ENCODE assay signal across 8 cellular contexts in genomic region chr1:77977989-77978292, GRCh38. TPM values are rescaled to one million over a fixed set of nuclear protein-coding genes. Genes with fewer than 3 reads are reported as not detected.
A peak's percentile ranks its signal among the peaks of the same experiment; 100 is the strongest.
DNase-seq lines count a peak whose midpoint lies in the region; ATAC-seq and TF ChIP-seq lines count a peak whose summit lies in the region.

No MANE protein-coding gene starts in this region.

- H3K4me1 Mint-ChIP-seq in Caco-2 (ENCODE audit: low read depth, unreplicated experiment) = no peaks in the 10 kb centered on the region
- peaks cover 16 to 57% (median 50%) of the 10 kb centered on the region in 4 donors for H3K4me1 Mint-ChIP-seq in naive thymus-derived CD8-positive, alpha-beta T cell

- H3K27me3 ChIP-seq in Caco-2 (replicated peaks; ENCODE audit: control insufficient read depth, insufficient read depth, low read length) = no peaks in the 10 kb centered on the region
- H3K27me3 ChIP-seq in parathyroid adenoma (ENCODE audit: control insufficient read depth, insufficient read depth, low read length) = no peaks in the 10 kb centered on the region

- peak overlapping the region; percentile 91 for H3K27ac ChIP-seq in parathyroid adenoma

- H3K9me3 ChIP-seq in Caco-2 = no peaks in the 10 kb centered on the region
- no peaks in the 10 kb centered on the region for H3K9me3 ChIP-seq in parathyroid adenoma (ENCODE audit: control insufficient read depth, low read length)

- peaks cover 20% of the 10 kb centered on the region for H3K79me2 ChIP-seq in parathyroid adenoma

- POLR2A ChIA-PET in Caco-2 (lab: Charles Lee) = interaction anchor here (1.0 to 1.9 kb wide), 2 partner anchors 27 to 338 kb away, joined by 4 to 25 read pairs; partner anchors contain the start of gene DNAJB4
- POLR2A ChIA-PET in naive thymus-derived CD8-positive, alpha-beta T cell (lab: Charles Lee) = interaction anchor here (0.6 to 2.9 kb wide), 12 partner anchors 10 to 295 kb away, joined by 3 to 104 read pairs (median 6); partner anchors contain the start of genes DNAJB4, MIGA1, USP33 and ZZZ3

- H3K27me3 Mint-ChIP-seq in Caco-2 (ENCODE audit: insufficient read depth, unreplicated experiment) = no peaks in the 10 kb centered on the region
- no peaks in the 10 kb centered on the region for H3K27me3 Mint-ChIP-seq in naive thymus-derived CD8-positive, alpha-beta T cell

- peak overlapping the region; percentile 90 for H2AFZ ChIP-seq in parathyroid adenoma

- H3K4me3 ChIP-seq in Caco-2 (ENCODE audit: low read depth, low read length) = peak overlapping the region; percentile 89
- peak overlapping the region; percentile 82 for H3K4me3 ChIP-seq in LNCaP clone FGC (ENCODE audit: low read depth, low read length)
- peak overlapping the region; percentile 91 for H3K4me3 ChIP-seq in epithelial cell of esophagus (ENCODE audit: low read length)
- peak overlapping the region; percentile 94 for H3K4me3 ChIP-seq in parathyroid adenoma (ENCODE audit: low read depth, low read length)

- DNase-seq in Caco-2 (no peak), LNCaP clone FGC (ENCODE audit: low read depth) (no peak), epithelial cell of esophagus (ENCODE audit: low read depth) (no peak), NCI-H1105 (lab: John Stamatoyannopoulos, UW) (no peak), SKM-1 treated with dmso at 0.1 percent for 144 hours (lab: John Stamatoyannopoulos, UW; ENCODE audit: unreplicated experiment) (no peak)
- no peak for DNase-seq in naive thymus-derived CD8-positive, alpha-beta T cell

- peaks cover 33% of the 10 kb centered on the region for H3K36me3 Mint-ChIP-seq in Caco-2 (ENCODE audit: insufficient read depth, unreplicated experiment)
- peaks cover 0 to 34% (median 5%) of the 10 kb centered on the region in 3 donors for H3K36me3 Mint-ChIP-seq in naive thymus-derived CD8-positive, alpha-beta T cell

- TF ChIP-seq CTCF in Caco-2 (IDR thresholded peaks at IDR 0.05; ENCODE audit: insufficient read depth in 1 of 2, low read depth in 1 of 2, low read length in 1 of 2, severe bottlenecking in 1 of 2, unreplicated experiment in 1 of 2) (no peak), LNCaP clone FGC (IDR thresholded peaks at IDR 0.05; ENCODE audit: control insufficient read depth, extremely low read depth, insufficient read depth) (no peak), epithelial cell of esophagus (IDR thresholded peaks at IDR 0.05; ENCODE audit: insufficient read depth, low read depth, low read length, missing control alignments) (no peak), parathyroid adenoma (IDR thresholded peaks at IDR 0.05) (no peak)

- peak overlapping the region; percentile 84 for H3K4me2 ChIP-seq in parathyroid adenoma (ENCODE audit: low read length)

- H3K36me3 ChIP-seq in Caco-2 (ENCODE audit: control insufficient read depth, insufficient read depth, low read length) (no peaks in the 10 kb centered on the region), parathyroid adenoma (ENCODE audit: control insufficient read depth, insufficient read depth, low read length) (no peaks in the 10 kb centered on the region)

- no peak overlapping the region for H3K4me3 Mint-ChIP-seq in Caco-2 (ENCODE audit: unreplicated experiment)
- H3K4me3 Mint-ChIP-seq in naive thymus-derived CD8-positive, alpha-beta T cell = no peak overlapping the region

- no peak overlapping the region for H3K27ac Mint-ChIP-seq in Caco-2 (ENCODE audit: unreplicated experiment)
- H3K27ac Mint-ChIP-seq in naive thymus-derived CD8-positive, alpha-beta T cell = no peak overlapping the region

- CTCF ChIA-PET in Caco-2 (lab: Charles Lee) = interaction anchor here (1.4 kb wide), 1 partner anchor 136 kb away, joined by 6 read pairs; no protein-coding TSS in a partner anchor

- intact Hi-C loops in Caco-2 (cut with micrococcal nuclease; ENCODE audit: unreplicated experiment) = loop anchor here (5.0 kb wide), 1 partner anchor 69 kb away; the partner anchor contains the start of gene GIPC2

- ATAC-seq in GM19035 (IDR thresholded peaks at IDR 0.05; ENCODE audit: unreplicated experiment) = no peak
- ATAC-seq in naive thymus-derived CD8-positive, alpha-beta T cell = no peak

- no peak overlapping the region for H3K9ac ChIP-seq in parathyroid adenoma

- no TSS peak for BruUV-seq in Caco-2 (replicated peaks; lab: Mats Ljungman, UMichigan)

- H3K4me1 ChIP-seq in Caco-2 (peaks cover 16% of the 10 kb centered on the region), parathyroid adenoma (peaks cover 4% of the 10 kb centered on the region)

- no peaks in the 10 kb centered on the region for H3K9me3 Mint-ChIP-seq in Caco-2 (ENCODE audit: unreplicated experiment)
- no peaks in the 10 kb centered on the region for H3K9me3 Mint-ChIP-seq in naive thymus-derived CD8-positive, alpha-beta T cell

RNA-seq across cellular contexts. Expression of gene FUBP1, which starts 0.9 kb away (rescaled TPM):
- 90.1 and 92.6 TPM in 2 replicates for total RNA-seq in Caco-2 (2022)
- 100 to 1,000 TPM; 241 to 249 TPM for total RNA-seq in naive thymus-derived CD8-positive, alpha-beta T cell
- 10 to 100 TPM; 47.8 to 54.5 (median 49.0) TPM for polyA plus RNA-seq in naive thymus-derived CD8-positive, alpha-beta T cell

RNA-seq across cellular contexts. Expression of gene DNAJB4, which starts 26.8 kb away (rescaled TPM):
- total RNA-seq in Caco-2 (2022) = 5.4 and 6.5 TPM in 2 replicates
- total RNA-seq in naive thymus-derived CD8-positive, alpha-beta T cell = 10 to 100 TPM; 16.9 to 23.0 TPM
- polyA plus RNA-seq in naive thymus-derived CD8-positive, alpha-beta T cell = 1 to 10 TPM; 3.7 to 6.3 (median 5.8) TPM
